Comparison of ENCODE assay signal across 1 cellular context in the genomic region with DNA sequence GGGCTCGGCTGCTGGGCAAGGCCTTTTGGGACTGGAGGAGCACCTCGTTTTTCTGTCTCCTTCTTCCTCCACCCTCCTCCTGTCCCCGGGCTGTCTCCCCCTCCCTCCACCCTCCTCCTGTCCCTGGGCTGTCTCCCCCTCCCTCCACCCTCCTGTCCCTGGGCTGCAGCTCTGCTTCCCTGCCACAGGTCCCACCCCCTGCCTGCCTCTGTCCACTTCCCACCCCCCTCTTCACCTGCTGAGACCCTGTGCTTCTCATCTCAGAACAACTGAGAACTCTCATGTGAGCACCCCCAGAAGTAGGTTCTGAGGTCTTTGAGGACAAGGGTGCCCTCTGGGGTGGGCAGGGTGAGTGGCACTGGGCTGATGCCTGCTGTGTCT.
TF ChIP-seq lines count a peak whose summit lies in the region.

No MANE protein-coding gene starts in this region.

TF ChIP-seq in IMR-90, 13 proteins besides CTCF, POLR2A, EP300 and RAD21:
- no peak for TF ChIP-seq CEBPB (IDR thresholded peaks at IDR 0.05; ENCODE audit: low read depth, low read length)
- TF ChIP-seq ELK1 (IDR thresholded peaks at IDR 0.05; ENCODE audit: borderline replicate concordance, low read depth, low read length) = no peak
- TF ChIP-seq MXI1 (IDR thresholded peaks at IDR 0.05; ENCODE audit: borderline replicate concordance, low read depth, low read length) = no peak
- no peak for TF ChIP-seq MAZ (IDR thresholded peaks at IDR 0.05; ENCODE audit: borderline replicate concordance, low read depth, low read length)
- TF ChIP-seq SMC3 (IDR thresholded peaks at IDR 0.05; ENCODE audit: low read depth, low read length) = no peak
- TF ChIP-seq NFE2L2 (IDR thresholded peaks at IDR 0.05; ENCODE audit: low read depth, low read length) = no peak
- no peak for TF ChIP-seq BHLHE40 (IDR thresholded peaks at IDR 0.05; ENCODE audit: low read depth, low read length)
- TF ChIP-seq CHD1 (IDR thresholded peaks at IDR 0.05; ENCODE audit: low read depth, low read length) = no peak
- TF ChIP-seq RCOR1 (IDR thresholded peaks at IDR 0.05; ENCODE audit: insufficient replicate concordance, low read length) = no peak
- no peak for TF ChIP-seq MAFK (IDR thresholded peaks at IDR 0.05; ENCODE audit: low read depth, low read length)
- TF ChIP-seq, protein P1, sequence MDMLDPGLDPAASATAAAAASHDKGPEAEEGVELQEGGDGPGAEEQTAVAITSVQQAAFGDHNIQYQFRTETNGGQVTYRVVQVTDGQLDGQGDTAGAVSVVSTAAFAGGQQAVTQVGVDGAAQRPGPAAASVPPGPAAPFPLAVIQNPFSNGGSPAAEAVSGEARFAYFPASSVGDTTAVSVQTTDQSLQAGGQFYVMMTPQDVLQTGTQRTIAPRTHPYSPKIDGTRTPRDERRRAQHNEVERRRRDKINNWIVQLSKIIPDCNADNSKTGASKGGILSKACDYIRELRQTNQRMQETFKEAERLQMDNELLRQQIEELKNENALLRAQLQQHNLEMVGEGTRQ (IDR thresholded peaks at IDR 0.05; ENCODE audit: low read depth, low read length) = no peak
- TF ChIP-seq RFX5 (IDR thresholded peaks at IDR 0.05; ENCODE audit: low read depth, low read length) = no peak
- TF ChIP-seq FOS (IDR thresholded peaks at IDR 0.05; ENCODE audit: low read depth, low read length) = no peak
